In the genomic region with DNA sequence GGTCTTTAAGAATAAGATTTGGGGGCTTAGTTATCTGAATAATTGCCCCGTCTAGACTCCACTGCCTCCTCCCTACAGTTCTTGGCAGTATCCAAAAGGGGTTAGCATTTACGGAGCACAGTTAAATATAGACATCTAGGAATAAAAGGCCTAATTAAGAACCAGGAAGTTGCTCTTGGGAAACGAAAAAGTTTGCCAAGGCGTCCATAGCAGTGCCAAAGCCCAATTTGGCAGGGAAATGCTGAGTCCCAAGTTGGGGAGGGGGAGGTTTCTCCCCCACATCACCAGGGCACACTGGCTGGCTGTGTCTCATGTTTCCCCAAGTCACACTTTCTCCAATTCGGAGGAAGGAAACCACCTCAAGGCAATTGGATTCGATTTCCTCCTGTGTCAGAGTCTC, we compare ENCODE assay signal across 27 cellular contexts.
DNase-seq lines count a peak whose midpoint lies in the region; ATAC-seq, FAIRE-seq and TF ChIP-seq lines count a peak whose summit lies in the region.
"Had no signal": no experiment of that assay in that cellular context is flagged by ENCODE, and none has a peak within 500 bp of the region (broad histone marks: within the 10 kb centered on the region; RNA-seq: fewer than 3 reads in every experiment).

No MANE protein-coding gene starts in this region.

- peaks cover under 1% of the 10 kb centered on the region for H3K4me1 Mint-ChIP-seq in astrocyte (ENCODE audit: low read depth, unreplicated experiment)
- H3K4me1 Mint-ChIP-seq: activated B cell treated with CpG ODN at 0.5 μM for 24 hours; stimulated activated effector memory CD8-positive, alpha-beta T cell treated with anti-CD3 and anti-CD28 coated beads, Interleukin-12 subunit alpha, Interleukin-12 subunit beta, amount 100 ng/mL, for 72 hours had no signal

- no peak overlapping the region for H3K4me3 ChIP-seq in astrocyte (ENCODE audit: insufficient read depth, low read depth, low read length)
- H3K4me3 ChIP-seq: BLaER1, HAP-1, lower lobe of right lung, MG63, smooth muscle cell, suprapubic skin had no signal

- no peaks in the 10 kb centered on the region for H3K79me2 ChIP-seq in astrocyte (ENCODE audit: insufficient read depth, low read length)

- no peaks in the 10 kb centered on the region for H3K4me1 ChIP-seq in astrocyte (ENCODE audit: insufficient read depth, low read length)
- H3K4me1 ChIP-seq: HAP-1, lower lobe of right lung had no signal

- H3K9me3 Mint-ChIP-seq in astrocyte (ENCODE audit: unreplicated experiment): peaks cover 3% of the 10 kb centered on the region
- H3K9me3 Mint-ChIP-seq: activated B cell treated with CpG ODN at 0.5 μM for 24 hours; central memory CD8-positive, alpha-beta T cell; stimulated activated effector memory CD8-positive, alpha-beta T cell treated with anti-CD3 and anti-CD28 coated beads, Interleukin-12 subunit alpha, Interleukin-12 subunit beta, amount 100 ng/mL, for 72 hours had no signal

- peak overlapping the region; percentile 27 for H2AFZ ChIP-seq in astrocyte (ENCODE audit: low read depth, low read length)

- H3K4me2 ChIP-seq in astrocyte (ENCODE audit: low read length): no peak overlapping the region
- H3K4me2 ChIP-seq: BLaER1, smooth muscle cell had no signal

- peaks cover 6% of the 10 kb centered on the region for H3K27me3 Mint-ChIP-seq in astrocyte (ENCODE audit: low read depth, unreplicated experiment)

- intact Hi-C loops in left cardiac atrium (cut with DNase I): no loop called here

- H3K27me3 ChIP-seq in astrocyte (ENCODE audit: insufficient read depth, low read length): no peaks in the 10 kb centered on the region
- H3K27me3 ChIP-seq: BLaER1, MG63, suprapubic skin had no signal

- no peaks in the 10 kb centered on the region for H3K36me3 Mint-ChIP-seq in astrocyte (ENCODE audit: low read depth, unreplicated experiment)
- H3K36me3 Mint-ChIP-seq: stimulated activated effector memory CD8-positive, alpha-beta T cell treated with anti-CD3 and anti-CD28 coated beads, Interleukin-12 subunit alpha, Interleukin-12 subunit beta, amount 100 ng/mL, for 72 hours had no signal

- DNase-seq in C1 segment of cervical spinal cord (lab: John Stamatoyannopoulos, UW) (peak in 9 of 14 donors; percentile 4 to 45 (median 26)), astrocyte (ENCODE audit: low read depth) (no peak), left cardiac atrium (no peak), pons (ENCODE audit: low spot score) (peak; percentile 51), mucosa of gallbladder (ENCODE audit: low spot score) (no peak)
- no peak for DNase-seq in stimulated activated CD4-positive, alpha-beta T cell treated with anti-CD3 and anti-CD28 coated beads, Interleukin-4, amount 100 ng/mL, for 24 hours
- DNase-seq: ACHN; activated B cell treated with CpG ODN at 0.5 μM for 24 hours; activated naive CD4-positive, alpha-beta T cell treated with anti-CD3 and anti-CD28 coated beads for 36 hours; amniotic stem cell; DND-41; islet precursor cell; lower lobe of right lung; MG63; NCI-H2107; NCI-H446; NCI-H82; T1000 had no signal

- H3K27ac ChIP-seq in astrocyte (ENCODE audit: low read depth, low read length): no peak overlapping the region
- H3K27ac ChIP-seq: BLaER1, lower lobe of right lung, suprapubic skin had no signal

- no peaks in the 10 kb centered on the region for H3K9me3 ChIP-seq in astrocyte (ENCODE audit: insufficient read depth, low read depth, low read length)
- H3K9me3 ChIP-seq: HAP-1, lower lobe of right lung, MG63, suprapubic skin had no signal

- no peak overlapping the region for H3K27ac Mint-ChIP-seq in astrocyte (ENCODE audit: unreplicated experiment)
- H3K27ac Mint-ChIP-seq: activated B cell treated with CpG ODN at 0.5 μM for 24 hours; activated naive CD4-positive, alpha-beta T cell treated with anti-CD3 and anti-CD28 coated beads for 36 hours; stimulated activated effector memory CD8-positive, alpha-beta T cell treated with anti-CD3 and anti-CD28 coated beads, Interleukin-12 subunit alpha, Interleukin-12 subunit beta, amount 100 ng/mL, for 72 hours had no signal

- H3K4me3 Mint-ChIP-seq in astrocyte (ENCODE audit: unreplicated experiment): no peak overlapping the region
- H3K4me3 Mint-ChIP-seq: activated B cell treated with CpG ODN at 0.5 μM for 24 hours; activated naive CD4-positive, alpha-beta T cell treated with anti-CD3 and anti-CD28 coated beads for 36 hours; central memory CD8-positive, alpha-beta T cell; stimulated activated effector memory CD8-positive, alpha-beta T cell treated with anti-CD3 and anti-CD28 coated beads, Interleukin-12 subunit alpha, Interleukin-12 subunit beta, amount 100 ng/mL, for 72 hours had no signal

- H4K20me1 ChIP-seq in astrocyte (ENCODE audit: insufficient read depth, low read length): no peaks in the 10 kb centered on the region
- H4K20me1 ChIP-seq: BLaER1 had no signal

- no peaks in the 10 kb centered on the region for H3K36me3 ChIP-seq in astrocyte (ENCODE audit: insufficient read depth, low read length)
- H3K36me3 ChIP-seq: HAP-1, lower lobe of right lung, MG63, suprapubic skin had no signal

- ATAC-seq in left cardiac atrium (peak; percentile 24 to 61), HG03045 (IDR thresholded peaks at IDR 0.05; ENCODE audit: unreplicated experiment) (no peak), HG03025 (IDR thresholded peaks at IDR 0.05; ENCODE audit: low FRiP score, unreplicated experiment) (no peak)
- ATAC-seq: lower lobe of right lung; stimulated activated effector memory CD8-positive, alpha-beta T cell treated with anti-CD3 and anti-CD28 coated beads, Interleukin-12 subunit alpha, Interleukin-12 subunit beta, amount 100 ng/mL, for 72 hours had no signal

- H3K9ac ChIP-seq in astrocyte (ENCODE audit: low read length): no peak overlapping the region
- H3K9ac ChIP-seq: BLaER1 had no signal

- FAIRE-seq in astrocyte (lab: Jason Lieb, UNC): no peak
- FAIRE-seq: urothelium cell line had no signal

- TF ChIP-seq CTCF in astrocyte (IDR thresholded peaks at IDR 0.05; ENCODE audit: insufficient read depth, low read depth, low read length): no peak

Comparison
In these comparisons a context has a peak if more than half of its experiments do, and no peak if none do; other contexts are left out.
1. DNase-seq: peak in C1 segment of cervical spinal cord (9 of 14) and pons (single experiment); none in astrocyte (single experiment), left cardiac atrium (single experiment), stimulated activated CD4-positive, alpha-beta T cell treated with anti-CD3 and anti-CD28 coated beads, Interleukin-4, amount 100 ng/mL, for 24 hours (single experiment) and mucosa of gallbladder (single experiment).
2. ATAC-seq: peak in left cardiac atrium (2 of 2); none in HG03045 (single experiment) and HG03025 (single experiment).